Comparison of ENCODE assay signal across 25 cellular contexts in genomic region chr6:74451953-74452352, GRCh38.
"Had no signal": no experiment of that assay in that cellular context is flagged by ENCODE, and none has a peak within 500 bp of the region (broad histone marks: within the 10 kb centered on the region; RNA-seq: fewer than 3 reads in every experiment).

No MANE protein-coding gene starts in this region.

- H3K9me3 Mint-ChIP-seq: endodermal cell, neural progenitor cell, type B pancreatic cell had no signal

- FAIRE-seq: endothelial cell of umbilical vein, frontal cortex, urothelium cell line had no signal

- H3K9me3 ChIP-seq: heart left ventricle, mucosa of descending colon, ovary, suprapubic skin, thyroid gland had no signal

- H3K27me3 ChIP-seq: heart left ventricle, neural progenitor cell, ovary, suprapubic skin, thyroid gland had no signal

- H3K4me2 ChIP-seq: neural progenitor cell, smooth muscle cell had no signal

- DNase-seq: effector CD4-positive, alpha-beta T cell; endodermal cell; erythroblast; heart left ventricle; hippocampal formation; left colon; mucosa of descending colon; naive thymus-derived CD8-positive, alpha-beta T cell; nucleus accumbens; ovary; right cardiac atrium; stimulated activated CD4-positive, alpha-beta T cell treated with anti-CD3 and anti-CD28 coated beads, Interleukin-4, amount 100 ng/mL, for 1 hour; stimulated activated CD8-positive, alpha-beta memory T cell treated with anti-CD3 and anti-CD28 coated beads, Interleukin-4, amount 100 ng/mL, for 48 hours; stimulated activated naive CD8-positive, alpha-beta T cell treated with anti-CD3 and anti-CD28 coated beads, Interleukin-15, Interleukin-2, amounts not matched to agents 100 U/mL and 50 U/mL, for 24 hours; thyroid gland had no signal

- H3K4me1 ChIP-seq: heart left ventricle, neural progenitor cell, suprapubic skin, thyroid gland had no signal

- H3K9ac ChIP-seq: neural progenitor cell had no signal

- H3K4me3 Mint-ChIP-seq: endodermal cell; naive thymus-derived CD8-positive, alpha-beta T cell; neural progenitor cell; stimulated activated effector memory CD8-positive, alpha-beta T cell treated with anti-CD3 and anti-CD28 coated beads, Interleukin-12 subunit alpha, Interleukin-12 subunit beta, amount 100 ng/mL, for 72 hours; type B pancreatic cell had no signal

- H3K36me3 ChIP-seq: heart left ventricle, neural progenitor cell, ovary, suprapubic skin, thyroid gland had no signal

- H3K27ac Mint-ChIP-seq: endodermal cell; naive thymus-derived CD8-positive, alpha-beta T cell; neural progenitor cell; progenitor cell of endocrine pancreas; stimulated activated effector memory CD8-positive, alpha-beta T cell treated with anti-CD3 and anti-CD28 coated beads, Interleukin-12 subunit alpha, Interleukin-12 subunit beta, amount 100 ng/mL, for 72 hours; type B pancreatic cell had no signal

- H3K27ac ChIP-seq: coronary artery, heart left ventricle, neural progenitor cell, ovary, suprapubic skin, thyroid gland had no signal

- H3K36me3 Mint-ChIP-seq: naive thymus-derived CD8-positive, alpha-beta T cell; neural progenitor cell; stimulated activated effector memory CD8-positive, alpha-beta T cell treated with anti-CD3 and anti-CD28 coated beads, Interleukin-12 subunit alpha, Interleukin-12 subunit beta, amount 100 ng/mL, for 72 hours; type B pancreatic cell had no signal

- ATAC-seq: heart left ventricle; left colon; mucosa of descending colon; naive thymus-derived CD8-positive, alpha-beta T cell; right cardiac atrium; stimulated activated effector memory CD8-positive, alpha-beta T cell treated with anti-CD3 and anti-CD28 coated beads, Interleukin-12 subunit alpha, Interleukin-12 subunit beta, amount 100 ng/mL, for 72 hours; stimulated activated naive CD8-positive, alpha-beta T cell treated with anti-CD3 and anti-CD28 coated beads, Interleukin-15, Interleukin-2, amounts not matched to agents 100 U/mL and 50 U/mL, for 24 hours had no signal

- H3K4me3 ChIP-seq: coronary artery, heart left ventricle, mucosa of descending colon, neural progenitor cell, ovary, smooth muscle cell, suprapubic skin, thyroid gland had no signal

- H2AFZ ChIP-seq: neural progenitor cell had no signal

- H3K27me3 Mint-ChIP-seq: naive thymus-derived CD8-positive, alpha-beta T cell; progenitor cell of endocrine pancreas; type B pancreatic cell had no signal

- H3K4me1 Mint-ChIP-seq: naive thymus-derived CD8-positive, alpha-beta T cell; stimulated activated effector memory CD8-positive, alpha-beta T cell treated with anti-CD3 and anti-CD28 coated beads, Interleukin-12 subunit alpha, Interleukin-12 subunit beta, amount 100 ng/mL, for 72 hours had no signal
